Comparison of ENCODE assay signal across 1 cellular context in the genomic region with DNA sequence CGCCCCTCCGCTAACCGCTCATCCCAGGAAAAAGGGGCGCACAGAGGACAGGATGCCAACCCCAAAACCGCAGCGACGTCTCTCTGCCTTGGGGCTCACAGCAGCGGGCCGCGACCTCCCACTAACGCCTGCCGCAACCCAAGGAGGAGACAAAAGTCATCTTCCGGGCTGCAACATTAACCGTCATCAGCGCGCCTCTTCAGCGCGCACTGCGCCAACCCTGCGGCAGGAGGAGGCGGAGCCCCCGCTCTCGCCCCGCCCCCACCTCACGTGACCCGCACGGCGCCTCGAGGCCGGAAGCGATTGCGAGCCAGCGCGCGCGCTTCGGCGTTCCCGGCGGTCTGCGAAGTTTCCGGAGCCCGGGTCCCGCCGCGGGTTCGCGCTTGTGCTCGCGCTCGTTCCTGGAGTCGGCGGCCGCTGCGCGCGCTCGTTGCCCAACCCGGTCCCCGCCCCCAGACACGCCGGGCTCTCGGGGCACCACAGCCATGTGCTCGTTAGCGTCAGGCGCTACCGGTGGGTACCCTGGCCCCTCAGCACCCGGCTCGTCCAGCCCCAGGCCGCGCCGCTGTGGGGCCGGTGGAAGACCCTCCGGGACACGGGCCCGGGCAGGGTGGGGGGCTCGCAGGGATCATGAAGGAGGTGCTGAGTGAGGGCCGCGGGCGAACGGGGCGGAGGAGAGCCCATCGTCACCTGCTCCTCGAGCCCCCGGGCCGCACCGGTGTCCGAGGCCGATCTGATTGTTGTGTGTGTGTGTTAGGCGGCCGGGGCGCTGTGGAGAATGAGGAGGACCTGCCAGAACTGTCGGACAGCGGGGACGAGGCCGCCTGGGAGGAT.
TF ChIP-seq lines count a peak whose summit lies in the region.

A gene (plus strand): TSS at position 455 of the 834 bp plus-strand sequence. CDS start 31 bp downstream, at position 486.

TF ChIP-seq in HEK293, 187 proteins besides CTCF, POLR2A, EP300 and RAD21 (continued from another document):
- TF ChIP-seq MZF1 (tag by site-specific recombination; IDR thresholded peaks at IDR 0.05; ENCODE audit: borderline replicate concordance), result no peak
- TF ChIP-seq, protein P1, sequence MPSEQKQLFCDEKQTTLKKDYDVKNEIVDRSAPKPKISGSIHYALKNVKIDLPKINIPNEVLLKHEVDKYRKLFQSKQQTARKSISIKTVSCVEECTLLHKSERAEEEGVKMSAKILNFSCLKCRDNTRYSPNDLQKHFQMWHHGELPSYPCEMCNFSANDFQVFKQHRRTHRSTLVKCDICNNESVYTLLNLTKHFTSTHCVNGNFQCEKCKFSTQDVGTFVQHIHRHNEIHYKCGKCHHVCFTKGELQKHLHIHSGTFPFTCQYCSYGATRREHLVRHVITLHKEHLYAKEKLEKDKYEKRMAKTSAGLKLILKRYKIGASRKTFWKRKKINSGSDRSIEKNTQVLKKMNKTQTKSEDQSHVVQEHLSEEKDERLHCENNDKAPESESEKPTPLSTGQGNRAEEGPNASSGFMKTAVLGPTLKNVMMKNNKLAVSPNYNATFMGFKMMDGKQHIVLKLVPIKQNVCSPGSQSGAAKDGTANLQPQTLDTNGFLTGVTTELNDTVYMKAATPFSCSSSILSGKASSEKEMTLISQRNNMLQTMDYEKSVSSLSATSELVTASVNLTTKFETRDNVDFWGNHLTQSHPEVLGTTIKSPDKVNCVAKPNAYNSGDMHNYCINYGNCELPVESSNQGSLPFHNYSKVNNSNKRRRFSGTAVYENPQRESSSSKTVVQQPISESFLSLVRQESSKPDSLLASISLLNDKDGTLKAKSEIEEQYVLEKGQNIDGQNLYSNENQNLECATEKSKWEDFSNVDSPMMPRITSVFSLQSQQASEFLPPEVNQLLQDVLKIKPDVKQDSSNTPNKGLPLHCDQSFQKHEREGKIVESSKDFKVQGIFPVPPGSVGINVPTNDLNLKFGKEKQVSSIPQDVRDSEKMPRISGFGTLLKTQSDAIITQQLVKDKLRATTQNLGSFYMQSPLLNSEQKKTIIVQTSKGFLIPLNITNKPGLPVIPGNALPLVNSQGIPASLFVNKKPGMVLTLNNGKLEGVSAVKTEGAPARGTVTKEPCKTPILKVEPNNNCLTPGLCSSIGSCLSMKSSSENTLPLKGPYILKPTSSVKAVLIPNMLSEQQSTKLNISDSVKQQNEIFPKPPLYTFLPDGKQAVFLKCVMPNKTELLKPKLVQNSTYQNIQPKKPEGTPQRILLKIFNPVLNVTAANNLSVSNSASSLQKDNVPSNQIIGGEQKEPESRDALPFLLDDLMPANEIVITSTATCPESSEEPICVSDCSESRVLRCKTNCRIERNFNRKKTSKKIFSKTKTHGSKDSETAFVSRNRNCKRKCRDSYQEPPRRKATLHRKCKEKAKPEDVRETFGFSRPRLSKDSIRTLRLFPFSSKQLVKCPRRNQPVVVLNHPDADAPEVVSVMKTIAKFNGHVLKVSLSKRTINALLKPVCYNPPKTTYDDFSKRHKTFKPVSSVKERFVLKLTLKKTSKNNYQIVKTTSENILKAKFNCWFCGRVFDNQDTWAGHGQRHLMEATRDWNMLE (tag by site-specific recombination; conservative IDR thresholded peaks at IDR 0.05; ENCODE audit: low read depth), result peak; percentile 39; the same call in 1 of the 2 replicates
- no peak for TF ChIP-seq YY2 (tag by site-specific recombination; IDR thresholded peaks at IDR 0.05)
- TF ChIP-seq ZNF16 (tag by site-specific recombination; IDR thresholded peaks at IDR 0.05; ENCODE audit: low read depth), result no peak
- TF ChIP-seq ZNF830 (tag by site-specific recombination; IDR thresholded peaks at IDR 0.05; ENCODE audit: low read depth), result no peak
- TF ChIP-seq ZNF837 (tag by site-specific recombination; IDR thresholded peaks at IDR 0.05), result no peak
- TF ChIP-seq ZNF621 (tag by site-specific recombination; IDR thresholded peaks at IDR 0.05), result no peak
- TF ChIP-seq, protein P2, sequence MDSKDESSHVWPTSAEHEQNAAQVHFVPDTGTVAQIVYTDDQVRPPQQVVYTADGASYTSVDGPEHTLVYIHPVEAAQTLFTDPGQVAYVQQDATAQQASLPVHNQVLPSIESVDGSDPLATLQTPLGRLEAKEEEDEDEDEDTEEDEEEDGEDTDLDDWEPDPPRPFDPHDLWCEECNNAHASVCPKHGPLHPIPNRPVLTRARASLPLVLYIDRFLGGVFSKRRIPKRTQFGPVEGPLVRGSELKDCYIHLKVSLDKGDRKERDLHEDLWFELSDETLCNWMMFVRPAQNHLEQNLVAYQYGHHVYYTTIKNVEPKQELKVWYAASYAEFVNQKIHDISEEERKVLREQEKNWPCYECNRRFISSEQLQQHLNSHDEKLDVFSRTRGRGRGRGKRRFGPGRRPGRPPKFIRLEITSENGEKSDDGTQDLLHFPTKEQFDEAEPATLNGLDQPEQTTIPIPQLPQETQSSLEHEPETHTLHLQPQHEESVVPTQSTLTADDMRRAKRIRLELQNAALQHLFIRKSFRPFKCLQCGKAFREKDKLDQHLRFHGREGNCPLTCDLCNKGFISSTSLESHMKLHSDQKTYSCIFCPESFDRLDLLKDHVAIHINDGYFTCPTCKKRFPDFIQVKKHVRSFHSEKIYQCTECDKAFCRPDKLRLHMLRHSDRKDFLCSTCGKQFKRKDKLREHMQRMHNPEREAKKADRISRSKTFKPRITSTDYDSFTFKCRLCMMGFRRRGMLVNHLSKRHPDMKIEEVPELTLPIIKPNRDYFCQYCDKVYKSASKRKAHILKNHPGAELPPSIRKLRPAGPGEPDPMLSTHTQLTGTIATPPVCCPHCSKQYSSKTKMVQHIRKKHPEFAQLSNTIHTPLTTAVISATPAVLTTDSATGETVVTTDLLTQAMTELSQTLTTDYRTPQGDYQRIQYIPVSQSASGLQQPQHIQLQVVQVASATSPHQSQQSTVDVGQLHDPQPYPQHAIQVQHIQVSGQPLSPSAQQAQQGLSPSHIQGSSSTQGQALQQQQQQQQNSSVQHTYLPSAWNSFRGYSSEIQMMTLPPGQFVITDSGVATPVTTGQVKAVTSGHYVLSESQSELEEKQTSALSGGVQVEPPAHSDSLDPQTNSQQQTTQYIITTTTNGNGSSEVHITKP (tag by site-specific recombination; IDR thresholded peaks at IDR 0.05), result peak; percentile 84
- TF ChIP-seq ZFP41 (tag by site-specific recombination; IDR thresholded peaks at IDR 0.05; ENCODE audit: borderline replicate concordance), result no peak
- TF ChIP-seq ZXDB (tag by site-specific recombination; IDR thresholded peaks at IDR 0.05), result peak; percentile 84; the same call in 1 of the 2 replicates
- no peak for TF ChIP-seq ZNF341 (tag by site-specific recombination; IDR thresholded peaks at IDR 0.05; ENCODE audit: low read depth)
- no peak for TF ChIP-seq ZNF555 (tag by site-specific recombination; conservative IDR thresholded peaks at IDR 0.05)
- no peak for TF ChIP-seq ZNF214 (tag by site-specific recombination; IDR thresholded peaks at IDR 0.05; ENCODE audit: borderline replicate concordance)
- TF ChIP-seq, protein P3, sequence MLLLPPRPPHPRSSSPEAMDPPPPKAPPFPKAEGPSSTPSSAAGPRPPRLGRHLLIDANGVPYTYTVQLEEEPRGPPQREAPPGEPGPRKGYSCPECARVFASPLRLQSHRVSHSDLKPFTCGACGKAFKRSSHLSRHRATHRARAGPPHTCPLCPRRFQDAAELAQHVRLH (tag by site-specific recombination; IDR thresholded peaks at IDR 0.05), result 0 out of 2 replicates have a peak, but pooled peaks have one; percentile 11
